8 cellular contexts compared by ENCODE assay signal in genomic region chr22:39351689-39352214, GRCh38. TPM values are rescaled to one million over a fixed set of nuclear protein-coding genes. Genes with fewer than 3 reads are reported as not detected.
A peak's percentile ranks its signal among the peaks of the same experiment; 100 is the strongest.
DNase-seq lines count a peak whose midpoint lies in the region; ATAC-seq and FAIRE-seq lines count a peak whose summit lies in the region.

No MANE protein-coding gene starts in this region.

- H2AK5ac ChIP-seq in neuronal stem cell (ENCODE audit: low read depth, low read length) = peak overlapping the region; percentile 98

- H3K4me2 ChIP-seq in neuronal stem cell (ENCODE audit: insufficient read depth, low read length, poor library complexity, severe bottlenecking) = no peak overlapping the region

- H3K4me3 ChIP-seq in neuronal stem cell (ENCODE audit: low read length in 2 of 2) = peak overlapping the region; percentile 1 to 6

- in situ Hi-C loops in G401 (cut with HindIII; ENCODE audit: low sequenced_read_pairs) = loop anchor here (10.0 kb wide), 1 partner anchor 53 kb away; no protein-coding TSS in a partner anchor

- H3K23ac ChIP-seq in neuronal stem cell (ENCODE audit: low read depth, low read length, poor library complexity) = peak overlapping the region; percentile 57

- peaks cover 0 to 2% (median 0%) of the 10 kb centered on the region in 3 experiments for H3K27me3 ChIP-seq in neuronal stem cell (ENCODE audit: control insufficient read depth in 3 of 3, insufficient read depth in 3 of 3, low read depth in 1 of 3, low read length in 3 of 3)

- no peak overlapping the region for H2BK5ac ChIP-seq in neuronal stem cell (ENCODE audit: low read length)

- no peak for ATAC-seq in central memory CD8-positive, alpha-beta T cell (replicated peaks; ENCODE audit: extremely low read depth, poor library complexity, severe bottlenecking)
- ATAC-seq in HG02852 (IDR thresholded peaks at IDR 0.05; ENCODE audit: unreplicated experiment) = no peak

- no peak overlapping the region for H3K14ac ChIP-seq in neuronal stem cell (ENCODE audit: low read length)

- no peak for FAIRE-seq in RCC 7860 (lab: Jason Lieb, UNC)

- H3K4ac ChIP-seq in neuronal stem cell (ENCODE audit: low read length) = no peak overlapping the region

- no peak overlapping the region for H4K8ac ChIP-seq in neuronal stem cell (ENCODE audit: low read depth, low read length)

- no peak overlapping the region for H4K91ac ChIP-seq in neuronal stem cell (ENCODE audit: low read depth, low read length, poor library complexity)

- peak; percentile 62 for DNase-seq in G401 (ENCODE audit: low spot score)
- peak; percentile 92 to 98 for DNase-seq in Kasumi-1 (lab: John Stamatoyannopoulos, UW)
- no peak for DNase-seq in central memory CD8-positive, alpha-beta T cell (ENCODE audit: low spot score in 2 of 2)
- no peak for DNase-seq in neuronal stem cell (ENCODE audit: low spot score)
- no peak for DNase-seq in NCI-H446 treated with DMSO at 0.1 percent for 48 hours (lab: John Stamatoyannopoulos, UW)
- DNase-seq in posterior vena cava (ENCODE audit: low spot score) = no peak
- no peak for DNase-seq in RCC 7860 (ENCODE audit: low spot score)

- H2BK15ac ChIP-seq in neuronal stem cell (ENCODE audit: low read length) = no peak overlapping the region

- H3K4me1 ChIP-seq in neuronal stem cell (ENCODE audit: control insufficient read depth in 2 of 2, insufficient read depth in 1 of 2, low read depth in 1 of 2, low read length in 2 of 2) = peaks cover 15 to 23% of the 10 kb centered on the region in 2 donors

- peaks cover 7% of the 10 kb centered on the region for H3K4me1 Mint-ChIP-seq in central memory CD8-positive, alpha-beta T cell

- H3K27ac Mint-ChIP-seq in central memory CD8-positive, alpha-beta T cell (ENCODE audit: low read depth) = no peak overlapping the region

- H3K36me3 ChIP-seq in neuronal stem cell (replicated peaks in 1 of 2; ENCODE audit: control insufficient read depth in 2 of 2, insufficient read depth in 2 of 2, low read length in 2 of 2) = peaks cover 0 to 6% of the 10 kb centered on the region in 2 donors

- H3K27me3 Mint-ChIP-seq in central memory CD8-positive, alpha-beta T cell = peaks cover 28% of the 10 kb centered on the region

- intact Hi-C loops in posterior vena cava (cut with DNase I) = no loop called here

- H3K9me3 Mint-ChIP-seq in central memory CD8-positive, alpha-beta T cell = no peaks in the 10 kb centered on the region

- peaks cover 0 to 4% of the 10 kb centered on the region in 2 donors for H3K9me3 ChIP-seq in neuronal stem cell (replicated peaks in 1 of 2; ENCODE audit: control insufficient read depth in 2 of 2, insufficient read depth in 1 of 2, low read depth in 1 of 2, low read length in 2 of 2)

- peak overlapping the region; percentile 26 for H2BK120ac ChIP-seq in neuronal stem cell (ENCODE audit: low read depth, low read length)

- no CpG with 5 or more reads among the region's 8 CpGs for WGBS in neuronal stem cell (ENCODE audit: extremely low coverage in 2 of 2, insufficient read length in 2 of 2, insufficient replicate concordance in 1 of 2), 2 donors

- no peak overlapping the region for H2AFZ ChIP-seq in neuronal stem cell (ENCODE audit: low read length)

- H3K9ac ChIP-seq in neuronal stem cell (ENCODE audit: low read depth, low read length, poor library complexity) = peak overlapping the region; percentile 21

- peak overlapping the region; percentile 16 for H2BK12ac ChIP-seq in neuronal stem cell (ENCODE audit: low read length)

- H3K18ac ChIP-seq in neuronal stem cell (ENCODE audit: low read length) = peak overlapping the region; percentile 60

- peak overlapping the region; percentile 79 for H3K4me3 Mint-ChIP-seq in central memory CD8-positive, alpha-beta T cell

- H3K27ac ChIP-seq in neuronal stem cell (replicated peaks; ENCODE audit: low read length) = peak overlapping the region; percentile 32

- peaks cover 7% of the 10 kb centered on the region for H3K79me1 ChIP-seq in neuronal stem cell (ENCODE audit: low read depth, low read length)

- peaks cover 2% of the 10 kb centered on the region for H3K36me3 Mint-ChIP-seq in central memory CD8-positive, alpha-beta T cell (ENCODE audit: insufficient read depth)

RNA-seq across cellular contexts. Expression of gene SYNGR1, which starts 2.0 kb away (rescaled TPM):
- total RNA-seq in G401 (2014; rRNA removed; shearing (Covaris generic)) = 48.0 and 67.0 TPM in 2 replicates
- 27.7 TPM for polyA plus RNA-seq in neuronal stem cell (2013, experiment 1 of 2)
- polyA plus RNA-seq in neuronal stem cell (2013, experiment 2 of 2) = 26.2 TPM
- 10 to 100 TPM; 12.8 to 15.2 TPM for total RNA-seq in posterior vena cava

RNA-seq across cellular contexts. Expression of gene RPL3, which starts 32.3 kb away (rescaled TPM):
- total RNA-seq in G401 (2014; rRNA removed; shearing (Covaris generic)) = 6,349 and 7,167 TPM in 2 replicates
- polyA plus RNA-seq in neuronal stem cell (2013, experiment 1 of 2) = 3,109 TPM
- polyA plus RNA-seq in neuronal stem cell (2013, experiment 2 of 2) = 3,051 TPM
- total RNA-seq in posterior vena cava = 1,000 to 10,000 TPM; 1,303 to 1,339 TPM

RNA-seq across cellular contexts. Expression of gene TAB1, which starts 47.8 kb away (rescaled TPM):
- total RNA-seq in G401 (2014; rRNA removed; shearing (Covaris generic)) = 35.1 and 38.2 TPM in 2 replicates
- 25.7 TPM for polyA plus RNA-seq in neuronal stem cell (2013, experiment 1 of 2)
- 24.2 TPM for polyA plus RNA-seq in neuronal stem cell (2013, experiment 2 of 2)
- 10 to 100 TPM; 20.0 to 20.7 TPM for total RNA-seq in posterior vena cava

Comparison
In these comparisons a context has a peak if more than half of its experiments do, and no peak if none do; other contexts are left out.
1. DNase-seq: peak in G401 (single experiment) and Kasumi-1 (2 of 2); none in central memory CD8-positive, alpha-beta T cell (0 of 2), neuronal stem cell (single experiment), NCI-H446 treated with DMSO at 0.1 percent for 48 hours (single experiment), posterior vena cava (single experiment) and RCC 7860 (single experiment).